8 cellular contexts compared by ENCODE assay signal in the genomic region with DNA sequence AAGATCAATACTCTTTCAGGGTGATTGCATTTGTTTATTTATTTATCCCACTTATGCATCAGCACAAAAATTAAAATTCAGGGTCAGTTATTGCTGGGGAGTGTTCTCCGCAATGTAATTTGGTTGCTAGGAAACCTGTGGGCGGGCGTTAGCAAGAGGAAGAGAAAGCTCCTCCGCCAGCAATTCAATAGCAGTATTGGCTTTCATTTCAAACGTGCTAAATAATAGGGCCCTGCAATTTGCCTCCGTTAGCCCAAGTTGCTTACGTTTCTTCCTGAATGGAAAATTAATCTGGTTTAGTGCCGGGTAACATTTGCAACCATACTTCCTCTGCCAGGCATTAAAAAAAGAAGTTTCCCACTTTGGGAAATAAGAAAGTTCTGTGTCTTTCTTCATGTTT. TPM values are rescaled to one million over a fixed set of nuclear protein-coding genes. Genes with fewer than 3 reads are reported as not detected.
DNase-seq lines count a peak whose midpoint lies in the region; ATAC-seq and TF ChIP-seq lines count a peak whose summit lies in the region.

No MANE protein-coding gene starts in this region.

- no peaks in the 10 kb centered on the region for H3K36me3 ChIP-seq in subcutaneous abdominal adipose tissue (ENCODE audit: control insufficient read depth in 5 of 5, insufficient read depth in 5 of 5, low read length in 5 of 5)

- peaks cover 8% of the 10 kb centered on the region for H3K4me1 Mint-ChIP-seq in neural crest cell

- H3K27me3 ChIP-seq in subcutaneous abdominal adipose tissue (ENCODE audit: control insufficient read depth in 5 of 5, insufficient read depth in 4 of 5, low read length in 5 of 5): no peaks in the 10 kb centered on the region

- H3K9ac ChIP-seq in subcutaneous abdominal adipose tissue (ENCODE audit: low read length in 5 of 5): no peak overlapping the region

- peak; percentile 74 for DNase-seq in COR-L47 (lab: John Stamatoyannopoulos, UW)
- peak; percentile 30 for DNase-seq in NB4 (ENCODE audit: low read depth)
- peak; percentile 73 to 79 for DNase-seq in activated CD4-positive, alpha-beta T cell treated with anti-CD3 and anti-CD28 coated beads for 4 hours
- peak; percentile 48 for DNase-seq in effector CD4-positive, alpha-beta T cell
- DNase-seq in neural crest cell (ENCODE audit: low read depth, low spot score): peak; percentile 12
- no peak for DNase-seq in RKO (ENCODE audit: low spot score)

- H3K4me3 Mint-ChIP-seq in neural crest cell: peak overlapping the region; percentile 38

- no peaks in the 10 kb centered on the region for H3K27me3 Mint-ChIP-seq in neural crest cell (ENCODE audit: low read depth)

- H3K4me1 ChIP-seq in subcutaneous abdominal adipose tissue (ENCODE audit: control insufficient read depth in 5 of 5, insufficient read depth in 5 of 5, low read length in 5 of 5): peaks cover 0 to 18% (median 12%) of the 10 kb centered on the region in 5 donors

- TF ChIP-seq CTCF in NB4 (IDR thresholded peaks at IDR 0.05; ENCODE audit: low read depth, low read length) (no peak), neural crest cell (conservative IDR thresholded peaks at IDR 0.05) (no peak)

- peak overlapping the region; percentile 51 for H3K27ac Mint-ChIP-seq in neural crest cell (ENCODE audit: unreplicated experiment)

- H3K36me3 Mint-ChIP-seq in neural crest cell (ENCODE audit: low read depth): no peaks in the 10 kb centered on the region

- TF ChIP-seq POLR2A in NB4 (IDR thresholded peaks at IDR 0.05; ENCODE audit: extremely low read depth, insufficient read length): no peak

- peak; percentile 85 for ATAC-seq in GM21619 (IDR thresholded peaks at IDR 0.05; ENCODE audit: unreplicated experiment)

- H3K4me3 ChIP-seq in NB4 (ENCODE audit: low read depth, low read length) (no peak overlapping the region), subcutaneous abdominal adipose tissue (ENCODE audit: low read depth in 1 of 5, low read length in 5 of 5) (peak overlapping the region in 4 of 5 donors; percentile 1 to 37 (median 16))

- no peaks in the 10 kb centered on the region for H3K9me3 Mint-ChIP-seq in neural crest cell

- H3K9me3 ChIP-seq in subcutaneous abdominal adipose tissue (ENCODE audit: control insufficient read depth in 5 of 5, low read length in 5 of 5): no peaks in the 10 kb centered on the region

- H3K27ac ChIP-seq in subcutaneous abdominal adipose tissue (ENCODE audit: low read depth, low read length): peak overlapping the region; percentile 26

RNA-seq across cellular contexts. Expression of gene PLCL2, which starts 35.5 kb away (rescaled TPM):
- total RNA-seq in neural crest cell: 9.4 and 10.5 TPM in 2 replicates
